ENCODE assay signal across 1 cellular context in the genomic region with DNA sequence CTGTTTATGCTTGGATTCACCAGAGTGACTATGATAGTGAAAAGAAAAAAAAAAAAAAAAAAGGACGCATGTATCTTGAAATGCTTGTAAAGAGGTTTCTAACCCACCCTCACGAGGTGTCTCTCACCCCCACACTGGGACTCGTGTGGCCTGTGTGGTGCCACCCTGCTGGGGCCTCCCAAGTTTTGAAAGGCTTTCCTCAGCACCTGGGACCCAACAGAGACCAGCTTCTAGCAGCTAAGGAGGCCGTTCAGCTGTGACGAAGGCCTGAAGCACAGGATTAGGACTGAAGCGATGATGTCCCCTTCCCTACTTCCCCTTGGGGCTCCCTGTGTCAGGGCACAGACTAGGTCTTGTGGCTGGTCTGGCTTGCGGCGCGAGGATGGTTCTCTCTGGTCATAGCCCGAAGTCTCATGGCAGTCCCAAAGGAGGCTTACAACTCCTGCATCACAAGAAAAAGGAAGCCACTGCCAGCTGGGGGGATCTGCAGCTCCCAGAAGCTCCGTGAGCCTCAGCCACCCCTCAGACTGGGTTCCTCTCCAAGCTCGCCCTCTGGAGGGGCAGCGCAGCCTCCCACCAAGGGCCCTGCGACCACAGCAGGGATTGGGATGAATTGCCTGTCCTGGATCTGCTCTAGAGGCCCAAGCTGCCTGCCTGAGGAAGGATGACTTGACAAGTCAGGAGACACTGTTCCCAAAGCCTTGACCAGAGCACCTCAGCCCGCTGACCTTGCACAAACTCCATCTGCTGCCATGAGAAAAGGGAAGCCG.
TF ChIP-seq lines count a peak whose summit lies in the region.

No MANE protein-coding gene starts in this region.

TF ChIP-seq in HepG2, 621 proteins besides CTCF, POLR2A, EP300 and RAD21:
- TF ChIP-seq ERF (CRISPR knock-in tag; IDR thresholded peaks at IDR 0.05) (no peak), ZNF567 (CRISPR knock-in tag; IDR thresholded peaks at IDR 0.05; ENCODE audit: borderline replicate concordance) (no peak), RBM39 (IDR thresholded peaks at IDR 0.05; ENCODE audit: low read depth, low read length, poor library complexity, severe bottlenecking) (peak; percentile 34), JUND (CRISPR knock-in tag; IDR thresholded peaks at IDR 0.05) (no peak), MAFF (IDR thresholded peaks at IDR 0.05; ENCODE audit: low read depth, low read length) (peak; percentile 46; the same call in 1 of the 2 replicates), AGO2 (optimal IDR thresholded peaks at IDR 0.05; ENCODE audit: low read depth, low read length) (peak; percentile 82), BRD4 (CRISPR knock-in tag; IDR thresholded peaks at IDR 0.05) (no peak), MEIS2 (CRISPR knock-in tag; IDR thresholded peaks at IDR 0.05) (no peak), PAWR (CRISPR knock-in tag; IDR thresholded peaks at IDR 0.05; ENCODE audit: borderline replicate concordance) (no peak), MAFK (conservative IDR thresholded peaks at IDR 0.05 in 1 of 2, IDR thresholded peaks at IDR 0.05 in 1 of 2; ENCODE audit: low read length in 2 of 2) (peak; percentile 54 to 60; a peak in 3 of 4 replicates), RBM22 (optimal IDR thresholded peaks at IDR 0.05; ENCODE audit: low read length) (peak; percentile 72), ZFYVE20 (CRISPR knock-in tag; IDR thresholded peaks at IDR 0.05; ENCODE audit: borderline replicate concordance, low read depth) (no peak), AKAP8 (CRISPR knock-in tag; IDR thresholded peaks at IDR 0.05) (0 out of 2 replicates have a peak, but pooled peaks have one; percentile 36)
- TF ChIP-seq, protein P1, sequence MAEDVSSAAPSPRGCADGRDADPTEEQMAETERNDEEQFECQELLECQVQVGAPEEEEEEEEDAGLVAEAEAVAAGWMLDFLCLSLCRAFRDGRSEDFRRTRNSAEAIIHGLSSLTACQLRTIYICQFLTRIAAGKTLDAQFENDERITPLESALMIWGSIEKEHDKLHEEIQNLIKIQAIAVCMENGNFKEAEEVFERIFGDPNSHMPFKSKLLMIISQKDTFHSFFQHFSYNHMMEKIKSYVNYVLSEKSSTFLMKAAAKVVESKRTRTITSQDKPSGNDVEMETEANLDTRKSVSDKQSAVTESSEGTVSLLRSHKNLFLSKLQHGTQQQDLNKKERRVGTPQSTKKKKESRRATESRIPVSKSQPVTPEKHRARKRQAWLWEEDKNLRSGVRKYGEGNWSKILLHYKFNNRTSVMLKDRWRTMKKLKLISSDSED (CRISPR knock-in tag; IDR thresholded peaks at IDR 0.05) = no peak
- TF ChIP-seq, protein P2, sequence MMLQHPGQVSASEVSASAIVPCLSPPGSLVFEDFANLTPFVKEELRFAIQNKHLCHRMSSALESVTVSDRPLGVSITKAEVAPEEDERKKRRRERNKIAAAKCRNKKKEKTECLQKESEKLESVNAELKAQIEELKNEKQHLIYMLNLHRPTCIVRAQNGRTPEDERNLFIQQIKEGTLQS (CRISPR knock-in tag; IDR thresholded peaks at IDR 0.05) = no peak
